In the genomic region with DNA sequence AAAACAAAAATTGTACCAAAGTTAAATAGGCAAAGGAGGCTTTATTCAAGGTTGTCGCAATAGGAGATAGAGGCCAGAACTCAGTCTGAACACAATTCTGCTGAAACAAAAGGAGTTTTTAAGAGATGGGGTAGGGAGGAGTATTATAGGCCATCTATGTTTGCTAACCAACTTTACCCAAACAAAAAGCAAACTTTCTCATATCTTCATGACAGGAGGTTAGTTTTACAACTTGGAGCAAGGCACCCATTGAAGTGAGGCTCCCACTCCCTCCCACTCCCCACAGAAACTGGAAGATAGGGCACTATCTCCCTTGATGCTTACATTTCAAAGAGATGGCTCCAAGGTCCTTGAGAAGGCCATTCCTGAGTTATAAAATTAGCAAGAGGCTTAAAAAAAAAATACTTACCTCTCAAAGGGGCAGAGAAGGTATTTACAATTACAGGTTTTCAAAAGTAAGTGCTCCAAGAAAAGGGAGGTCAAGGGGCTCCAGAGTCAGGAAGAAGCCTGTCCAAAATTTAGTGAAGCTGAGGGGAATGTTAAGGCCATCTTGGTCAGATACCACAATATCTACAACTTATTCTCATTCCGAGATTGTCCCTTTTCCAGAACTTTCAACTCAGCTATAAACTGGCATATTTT, we compare ENCODE assay signal across 1 cellular context.
TF ChIP-seq lines count a peak whose summit lies in the region.

No MANE protein-coding gene starts in this region.

TF ChIP-seq in HepG2, 621 proteins besides CTCF, POLR2A, EP300 and RAD21:
- TF ChIP-seq, protein P1, sequence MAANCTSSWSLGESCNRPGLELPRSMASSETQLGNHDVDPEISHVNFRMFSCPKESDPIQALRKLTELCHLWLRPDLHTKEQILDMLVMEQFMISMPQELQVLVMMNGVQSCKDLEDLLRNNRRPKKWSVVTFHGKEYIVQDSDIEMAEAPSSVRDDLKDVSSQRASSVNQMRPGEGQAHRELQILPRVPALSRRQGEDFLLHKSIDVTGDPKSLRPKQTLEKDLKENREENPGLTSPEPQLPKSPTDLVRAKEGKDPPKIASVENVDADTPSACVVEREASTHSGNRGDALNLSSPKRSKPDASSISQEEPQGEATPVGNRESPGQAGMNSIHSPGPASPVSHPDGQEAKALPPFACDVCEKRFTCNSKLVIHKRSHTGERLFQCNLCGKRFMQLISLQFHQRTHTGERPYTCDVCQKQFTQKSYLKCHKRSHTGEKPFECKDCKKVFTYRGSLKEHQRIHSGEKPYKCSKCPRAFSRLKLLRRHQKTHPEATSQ (CRISPR knock-in tag; IDR thresholded peaks at IDR 0.05; ENCODE audit: borderline replicate concordance): peak; percentile 54; the same call in 1 of the 2 replicates
- TF ChIP-seq SOX6 (IDR thresholded peaks at IDR 0.05) (no peak), SOX6 (CRISPR knock-in tag; IDR thresholded peaks at IDR 0.05) (peak; percentile 81; the same call in 1 of the 2 replicates), SOX5 (CRISPR knock-in tag; IDR thresholded peaks at IDR 0.05; ENCODE audit: borderline replicate concordance) (peak; percentile 21; the same call in 1 of the 2 replicates), NKX3-1 (CRISPR knock-in tag; IDR thresholded peaks at IDR 0.05) (no peak), ZMYM4 (CRISPR knock-in tag; IDR thresholded peaks at IDR 0.05) (no peak), ISL2 (CRISPR knock-in tag; IDR thresholded peaks at IDR 0.05) (peak; percentile 78; the same call in 1 of the 2 replicates), JDP2 (CRISPR knock-in tag; IDR thresholded peaks at IDR 0.05; ENCODE audit: borderline replicate concordance) (no peak), CEBPG (CRISPR knock-in tag; IDR thresholded peaks at IDR 0.05) (peak; percentile 44; the same call in 1 of the 2 replicates), RFXANK (CRISPR knock-in tag; IDR thresholded peaks at IDR 0.05) (no peak), TCF7L2 (IDR thresholded peaks at IDR 0.05; ENCODE audit: low read depth, low read length) (peak; percentile 71), TEAD2 (CRISPR knock-in tag; IDR thresholded peaks at IDR 0.05) (no peak), NCOA2 (CRISPR knock-in tag; IDR thresholded peaks at IDR 0.05) (peak; percentile 42; the same call in 1 of the 2 replicates), REL (CRISPR knock-in tag; conservative IDR thresholded peaks at IDR 0.05) (no peak), PHF21A (CRISPR knock-in tag; IDR thresholded peaks at IDR 0.05) (peak; percentile 39; the same call in 1 of the 2 replicates), ZNF354B (CRISPR knock-in tag; IDR thresholded peaks at IDR 0.05) (0 out of 2 replicates have a peak, but pooled peaks have one; percentile 38), BCL6 (CRISPR knock-in tag; IDR thresholded peaks at IDR 0.05) (peak; percentile 10; the same call in 1 of the 2 replicates), CREM (IDR thresholded peaks at IDR 0.05) (peak; percentile 42; the same call in 1 of the 2 replicates), CREM (CRISPR knock-in tag; IDR thresholded peaks at IDR 0.05) (no peak), EEA1 (CRISPR knock-in tag; IDR thresholded peaks at IDR 0.05; ENCODE audit: borderline replicate concordance) (no peak), TCF7 (IDR thresholded peaks at IDR 0.05; ENCODE audit: low read depth) (peak; percentile 30; the same call in 1 of the 2 replicates), TARDBP (CRISPR knock-in tag; IDR thresholded peaks at IDR 0.05) (peak; percentile 55), SOX13 (IDR thresholded peaks at IDR 0.05) (peak; percentile 31; the same call in 1 of the 2 replicates), SOX13 (CRISPR knock-in tag; conservative IDR thresholded peaks at IDR 0.05 in 1 of 2, IDR thresholded peaks at IDR 0.05 in 1 of 2) (peak in 1 of 2 experiments; percentile 87; a peak in 2 of 4 replicates), ARID2 (CRISPR knock-in tag; IDR thresholded peaks at IDR 0.05; ENCODE audit: borderline replicate concordance) (peak; percentile 35; the same call in 1 of the 2 replicates), ZFP82 (CRISPR knock-in tag; IDR thresholded peaks at IDR 0.05; ENCODE audit: borderline replicate concordance) (no peak), TP53 (CRISPR knock-in tag; conservative IDR thresholded peaks at IDR 0.05) (no peak)
- TF ChIP-seq, protein P2, sequence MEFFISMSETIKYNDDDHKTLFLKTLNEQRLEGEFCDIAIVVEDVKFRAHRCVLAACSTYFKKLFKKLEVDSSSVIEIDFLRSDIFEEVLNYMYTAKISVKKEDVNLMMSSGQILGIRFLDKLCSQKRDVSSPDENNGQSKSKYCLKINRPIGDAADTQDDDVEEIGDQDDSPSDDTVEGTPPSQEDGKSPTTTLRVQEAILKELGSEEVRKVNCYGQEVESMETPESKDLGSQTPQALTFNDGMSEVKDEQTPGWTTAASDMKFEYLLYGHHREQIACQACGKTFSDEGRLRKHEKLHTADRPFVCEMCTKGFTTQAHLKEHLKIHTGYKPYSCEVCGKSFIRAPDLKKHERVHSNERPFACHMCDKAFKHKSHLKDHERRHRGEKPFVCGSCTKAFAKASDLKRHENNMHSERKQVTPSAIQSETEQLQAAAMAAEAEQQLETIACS (CRISPR knock-in tag; IDR thresholded peaks at IDR 0.05): no peak
- TF ChIP-seq, protein P3, sequence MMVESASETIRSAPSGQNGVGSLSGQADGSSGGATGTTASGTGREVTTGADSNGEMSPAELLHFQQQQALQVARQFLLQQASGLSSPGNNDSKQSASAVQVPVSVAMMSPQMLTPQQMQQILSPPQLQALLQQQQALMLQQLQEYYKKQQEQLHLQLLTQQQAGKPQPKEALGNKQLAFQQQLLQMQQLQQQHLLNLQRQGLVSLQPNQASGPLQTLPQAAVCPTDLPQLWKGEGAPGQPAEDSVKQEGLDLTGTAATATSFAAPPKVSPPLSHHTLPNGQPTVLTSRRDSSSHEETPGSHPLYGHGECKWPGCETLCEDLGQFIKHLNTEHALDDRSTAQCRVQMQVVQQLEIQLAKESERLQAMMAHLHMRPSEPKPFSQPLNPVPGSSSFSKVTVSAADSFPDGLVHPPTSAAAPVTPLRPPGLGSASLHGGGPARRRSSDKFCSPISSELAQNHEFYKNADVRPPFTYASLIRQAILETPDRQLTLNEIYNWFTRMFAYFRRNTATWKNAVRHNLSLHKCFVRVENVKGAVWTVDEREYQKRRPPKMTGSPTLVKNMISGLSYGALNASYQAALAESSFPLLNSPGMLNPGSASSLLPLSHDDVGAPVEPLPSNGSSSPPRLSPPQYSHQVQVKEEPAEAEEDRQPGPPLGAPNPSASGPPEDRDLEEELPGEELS (CRISPR knock-in tag; IDR thresholded peaks at IDR 0.05): peak; percentile 54
- TF ChIP-seq, protein P4, sequence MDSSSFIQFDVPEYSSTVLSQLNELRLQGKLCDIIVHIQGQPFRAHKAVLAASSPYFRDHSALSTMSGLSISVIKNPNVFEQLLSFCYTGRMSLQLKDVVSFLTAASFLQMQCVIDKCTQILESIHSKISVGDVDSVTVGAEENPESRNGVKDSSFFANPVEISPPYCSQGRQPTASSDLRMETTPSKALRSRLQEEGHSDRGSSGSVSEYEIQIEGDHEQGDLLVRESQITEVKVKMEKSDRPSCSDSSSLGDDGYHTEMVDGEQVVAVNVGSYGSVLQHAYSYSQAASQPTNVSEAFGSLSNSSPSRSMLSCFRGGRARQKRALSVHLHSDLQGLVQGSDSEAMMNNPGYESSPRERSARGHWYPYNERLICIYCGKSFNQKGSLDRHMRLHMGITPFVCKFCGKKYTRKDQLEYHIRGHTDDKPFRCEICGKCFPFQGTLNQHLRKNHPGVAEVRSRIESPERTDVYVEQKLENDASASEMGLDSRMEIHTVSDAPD (CRISPR knock-in tag; IDR thresholded peaks at IDR 0.05): peak; percentile 66; the same call in 1 of the 2 replicates
- TF ChIP-seq, protein P5, sequence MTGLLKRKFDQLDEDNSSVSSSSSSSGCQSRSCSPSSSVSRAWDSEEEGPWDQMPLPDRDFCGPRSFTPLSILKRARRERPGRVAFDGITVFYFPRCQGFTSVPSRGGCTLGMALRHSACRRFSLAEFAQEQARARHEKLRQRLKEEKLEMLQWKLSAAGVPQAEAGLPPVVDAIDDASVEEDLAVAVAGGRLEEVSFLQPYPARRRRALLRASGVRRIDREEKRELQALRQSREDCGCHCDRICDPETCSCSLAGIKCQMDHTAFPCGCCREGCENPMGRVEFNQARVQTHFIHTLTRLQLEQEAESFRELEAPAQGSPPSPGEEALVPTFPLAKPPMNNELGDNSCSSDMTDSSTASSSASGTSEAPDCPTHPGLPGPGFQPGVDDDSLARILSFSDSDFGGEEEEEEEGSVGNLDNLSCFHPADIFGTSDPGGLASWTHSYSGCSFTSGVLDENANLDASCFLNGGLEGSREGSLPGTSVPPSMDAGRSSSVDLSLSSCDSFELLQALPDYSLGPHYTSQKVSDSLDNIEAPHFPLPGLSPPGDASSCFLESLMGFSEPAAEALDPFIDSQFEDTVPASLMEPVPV (CRISPR knock-in tag; IDR thresholded peaks at IDR 0.05): 0 out of 2 replicates have a peak, but pooled peaks have one; percentile 41
- TF ChIP-seq, protein P6, sequence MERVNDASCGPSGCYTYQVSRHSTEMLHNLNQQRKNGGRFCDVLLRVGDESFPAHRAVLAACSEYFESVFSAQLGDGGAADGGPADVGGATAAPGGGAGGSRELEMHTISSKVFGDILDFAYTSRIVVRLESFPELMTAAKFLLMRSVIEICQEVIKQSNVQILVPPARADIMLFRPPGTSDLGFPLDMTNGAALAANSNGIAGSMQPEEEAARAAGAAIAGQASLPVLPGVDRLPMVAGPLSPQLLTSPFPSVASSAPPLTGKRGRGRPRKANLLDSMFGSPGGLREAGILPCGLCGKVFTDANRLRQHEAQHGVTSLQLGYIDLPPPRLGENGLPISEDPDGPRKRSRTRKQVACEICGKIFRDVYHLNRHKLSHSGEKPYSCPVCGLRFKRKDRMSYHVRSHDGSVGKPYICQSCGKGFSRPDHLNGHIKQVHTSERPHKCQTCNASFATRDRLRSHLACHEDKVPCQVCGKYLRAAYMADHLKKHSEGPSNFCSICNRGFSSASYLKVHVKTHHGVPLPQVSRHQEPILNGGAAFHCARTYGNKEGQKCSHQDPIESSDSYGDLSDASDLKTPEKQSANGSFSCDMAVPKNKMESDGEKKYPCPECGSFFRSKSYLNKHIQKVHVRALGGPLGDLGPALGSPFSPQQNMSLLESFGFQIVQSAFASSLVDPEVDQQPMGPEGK (CRISPR knock-in tag; IDR thresholded peaks at IDR 0.05): 0 out of 2 replicates have a peak, but pooled peaks have one; percentile 27
- TF ChIP-seq, protein P7, sequence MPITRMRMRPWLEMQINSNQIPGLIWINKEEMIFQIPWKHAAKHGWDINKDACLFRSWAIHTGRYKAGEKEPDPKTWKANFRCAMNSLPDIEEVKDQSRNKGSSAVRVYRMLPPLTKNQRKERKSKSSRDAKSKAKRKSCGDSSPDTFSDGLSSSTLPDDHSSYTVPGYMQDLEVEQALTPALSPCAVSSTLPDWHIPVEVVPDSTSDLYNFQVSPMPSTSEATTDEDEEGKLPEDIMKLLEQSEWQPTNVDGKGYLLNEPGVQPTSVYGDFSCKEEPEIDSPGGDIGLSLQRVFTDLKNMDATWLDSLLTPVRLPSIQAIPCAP (CRISPR knock-in tag; IDR thresholded peaks at IDR 0.05; ENCODE audit: low read depth): no peak
- TF ChIP-seq, protein P8, sequence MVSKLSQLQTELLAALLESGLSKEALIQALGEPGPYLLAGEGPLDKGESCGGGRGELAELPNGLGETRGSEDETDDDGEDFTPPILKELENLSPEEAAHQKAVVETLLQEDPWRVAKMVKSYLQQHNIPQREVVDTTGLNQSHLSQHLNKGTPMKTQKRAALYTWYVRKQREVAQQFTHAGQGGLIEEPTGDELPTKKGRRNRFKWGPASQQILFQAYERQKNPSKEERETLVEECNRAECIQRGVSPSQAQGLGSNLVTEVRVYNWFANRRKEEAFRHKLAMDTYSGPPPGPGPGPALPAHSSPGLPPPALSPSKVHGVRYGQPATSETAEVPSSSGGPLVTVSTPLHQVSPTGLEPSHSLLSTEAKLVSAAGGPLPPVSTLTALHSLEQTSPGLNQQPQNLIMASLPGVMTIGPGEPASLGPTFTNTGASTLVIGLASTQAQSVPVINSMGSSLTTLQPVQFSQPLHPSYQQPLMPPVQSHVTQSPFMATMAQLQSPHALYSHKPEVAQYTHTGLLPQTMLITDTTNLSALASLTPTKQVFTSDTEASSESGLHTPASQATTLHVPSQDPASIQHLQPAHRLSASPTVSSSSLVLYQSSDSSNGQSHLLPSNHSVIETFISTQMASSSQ (IDR thresholded peaks at IDR 0.05; ENCODE audit: low read depth): peak; percentile 41; the same call in 1 of the 2 replicates
- TF ChIP-seq, protein P8 (CRISPR knock-in tag; IDR thresholded peaks at IDR 0.05; ENCODE audit: borderline replicate concordance): peak; percentile 61; the same call in 1 of the 2 replicates
